In genomic region chr1:23453455-23454000, GRCh38 we compare ENCODE assay signal across 1 cellular context.
TF ChIP-seq lines count a peak whose summit lies in the region.

No MANE protein-coding gene starts in this region.

TF ChIP-seq in K562, 482 proteins besides CTCF, POLR2A, EP300 and RAD21:
- TF ChIP-seq CEBPG (CRISPR knock-in tag; IDR thresholded peaks at IDR 0.05) (no peak), CEBPG (tag; conservative IDR thresholded peaks at IDR 0.05 in 1 of 2, IDR thresholded peaks at IDR 0.05 in 1 of 2) (peak; percentile 35 to 82; a peak in 3 of 4 replicates), HOXB6 (CRISPR knock-in tag; IDR thresholded peaks at IDR 0.05; ENCODE audit: borderline replicate concordance) (no peak), SLC30A9 (CRISPR knock-in tag; IDR thresholded peaks at IDR 0.05) (no peak), CEBPB (tag; IDR thresholded peaks at IDR 0.05) (peak; percentile 92), ZFP36 (IDR thresholded peaks at IDR 0.05; ENCODE audit: low read depth, low read length, partially characterized antibody) (peak; percentile 67), POLR2B (IDR thresholded peaks at IDR 0.05; ENCODE audit: low read depth, partially characterized antibody) (no peak), TBL1XR1 (IDR thresholded peaks at IDR 0.05; ENCODE audit: low read length in 2 of 2) (no peak), NR0B1 (IDR thresholded peaks at IDR 0.05; ENCODE audit: partially characterized antibody) (no peak), ZNF124 (CRISPR knock-in tag; IDR thresholded peaks at IDR 0.05) (no peak), ATF6 (CRISPR knock-in tag; IDR thresholded peaks at IDR 0.05) (no peak), SRSF3 (IDR thresholded peaks at IDR 0.05; ENCODE audit: insufficient read depth, low read length) (no peak), EWSR1 (IDR thresholded peaks at IDR 0.05; ENCODE audit: borderline replicate concordance, low read depth, partially characterized antibody) (no peak), ZNF347 (CRISPR knock-in tag; IDR thresholded peaks at IDR 0.05; ENCODE audit: low read depth) (no peak), E2F1 (CRISPR knock-in tag; IDR thresholded peaks at IDR 0.05) (no peak), KDM1A (IDR thresholded peaks at IDR 0.05) (no peak), NCOA1 (IDR thresholded peaks at IDR 0.05; ENCODE audit: low read depth) (no peak), ZNF12 (CRISPR knock-in tag; IDR thresholded peaks at IDR 0.05) (no peak), TOE1 (IDR thresholded peaks at IDR 0.05; ENCODE audit: borderline replicate concordance) (no peak), TOE1 (CRISPR knock-in tag; IDR thresholded peaks at IDR 0.05; ENCODE audit: borderline replicate concordance, low read depth) (no peak), ZNF184 (CRISPR knock-in tag; IDR thresholded peaks at IDR 0.05) (no peak), ZBTB34 (CRISPR knock-in tag; IDR thresholded peaks at IDR 0.05) (no peak), ZNF146 (CRISPR knock-in tag; IDR thresholded peaks at IDR 0.05; ENCODE audit: unreplicated experiment) (no peak)
TF ChIP-seq in K562: peak in this region for 3.
